11 cellular contexts compared by ENCODE assay signal in genomic region chr1:41423511-41424191, GRCh38.
DNase-seq lines count a peak whose midpoint lies in the region; ATAC-seq, FAIRE-seq and TF ChIP-seq lines count a peak whose summit lies in the region.
"Had no signal": no experiment of that assay in that cellular context is flagged by ENCODE, and none has a peak within 500 bp of the region (broad histone marks: within the 10 kb centered on the region; RNA-seq: fewer than 3 reads in every experiment).

No MANE protein-coding gene starts in this region.

- H3K27ac Mint-ChIP-seq in endodermal cell = no peak overlapping the region
- H3K27ac Mint-ChIP-seq: CD4-positive, alpha-beta T cell had no signal

- H3K36me3 Mint-ChIP-seq in endodermal cell (ENCODE audit: low read depth) = no peaks in the 10 kb centered on the region

- H3K4me3 ChIP-seq in BJ (ENCODE audit: low read depth, low read length) (no peak overlapping the region), endodermal cell (ENCODE audit: low read length) (no peak overlapping the region)
- H3K4me3 ChIP-seq: gastroesophageal sphincter had no signal

- DNase-seq in BJ (ENCODE audit: low read depth) = no peak
- no peak for DNase-seq in HTR-8/SVneo (ENCODE audit: insufficient read length, low spot score)
- DNase-seq in endodermal cell = peak; percentile 81
- peak; percentile 84 for DNase-seq in myocyte (ENCODE audit: low read depth)
- no peak for DNase-seq in NCI-H510A (lab: John Stamatoyannopoulos, UW)
- DNase-seq: CD4-positive, alpha-beta T cell; NCI-H2081 treated with DMSO at 0.1 percent for 48 hours had no signal

- no peaks in the 10 kb centered on the region for H3K27me3 ChIP-seq in BJ (ENCODE audit: control insufficient read depth, insufficient read depth, low read length)
- H3K27me3 ChIP-seq in endodermal cell (ENCODE audit: control insufficient read depth, insufficient read depth, low read length, poor library complexity, severe bottlenecking) = no peaks in the 10 kb centered on the region
- H3K27me3 ChIP-seq: gastroesophageal sphincter had no signal

- H3K27me3 Mint-ChIP-seq in endodermal cell (ENCODE audit: insufficient read depth) = peaks cover 6% of the 10 kb centered on the region

- H3K4me1 Mint-ChIP-seq in endodermal cell = no peaks in the 10 kb centered on the region

- no peak overlapping the region for H3K27ac ChIP-seq in endodermal cell (ENCODE audit: low read depth, low read length)
- H3K27ac ChIP-seq: gastroesophageal sphincter had no signal

- H3K9me3 Mint-ChIP-seq in endodermal cell = no peaks in the 10 kb centered on the region
- H3K9me3 Mint-ChIP-seq: CD4-positive, alpha-beta T cell had no signal

- no peak overlapping the region for H3K9ac ChIP-seq in endodermal cell (ENCODE audit: extremely low read depth, low read length, poor library complexity, severe bottlenecking)

- 75 to 84% methylated on average over 24 to 38 of the region's 38 CpGs for WGBS in endodermal cell (ENCODE audit: insufficient coverage in 1 of 2, insufficient read length in 1 of 2), 2 experiments

- CTCF ChIA-PET in BJ (lab: Yijun Ruan, JAX) = interaction anchor here (0.7 to 2.2 kb wide), 6 partner anchors 8 to 157 kb away, joined by 3 to 17 read pairs (median 4); no protein-coding TSS in a partner anchor

- H3K4me1 ChIP-seq in endodermal cell (ENCODE audit: control insufficient read depth, insufficient read depth, low read length) = no peaks in the 10 kb centered on the region

- H3K36me3 ChIP-seq in BJ (ENCODE audit: control insufficient read depth, insufficient read depth, low read length) (no peaks in the 10 kb centered on the region), endodermal cell (ENCODE audit: control insufficient read depth, insufficient read depth, low read length) (no peaks in the 10 kb centered on the region)
- H3K36me3 ChIP-seq: gastroesophageal sphincter had no signal

- FAIRE-seq in HTR-8/SVneo (lab: Jason Lieb, UNC) = peak; percentile 26

- no peaks in the 10 kb centered on the region for H3K9me3 ChIP-seq in endodermal cell (ENCODE audit: control insufficient read depth, low read length)
- H3K9me3 ChIP-seq: gastroesophageal sphincter had no signal

- peak; percentile 26; the same call in 1 of the 2 replicates for TF ChIP-seq CTCF in BJ (IDR thresholded peaks at IDR 0.05; ENCODE audit: insufficient read depth, low read depth, low read length)
- TF ChIP-seq CTCF in endodermal cell (conservative IDR thresholded peaks at IDR 0.05) = peak; percentile 68

- ATAC-seq in HG02759 (IDR thresholded peaks at IDR 0.05; ENCODE audit: unreplicated experiment) (no peak), HG03520 (IDR thresholded peaks at IDR 0.05; ENCODE audit: unreplicated experiment) (no peak), HG02970 (IDR thresholded peaks at IDR 0.05; ENCODE audit: low FRiP score, unreplicated experiment) (no peak)
- ATAC-seq: gastroesophageal sphincter had no signal

- POLR2A ChIA-PET in BJ (lab: Charles Lee) = no interaction called here

- H3K4me3 Mint-ChIP-seq in endodermal cell = no peak overlapping the region
- H3K4me3 Mint-ChIP-seq: CD4-positive, alpha-beta T cell had no signal

Comparison
In these comparisons a context has a peak if more than half of its experiments do, and no peak if none do; other contexts are left out.
1. DNase-seq: peak in endodermal cell (single experiment) and myocyte (single experiment); none in BJ (single experiment), HTR-8/SVneo (single experiment) and NCI-H510A (single experiment).